ENCODE assay signal across 16 cellular contexts in genomic region chr7:29434405-29434804, GRCh38.
"Had no signal": no experiment of that assay in that cellular context is flagged by ENCODE, and none has a peak within 500 bp of the region (broad histone marks: within the 10 kb centered on the region; RNA-seq: fewer than 3 reads in every experiment).

No MANE protein-coding gene starts in this region.

- H3K4me1 Mint-ChIP-seq: naive thymus-derived CD8-positive, alpha-beta T cell had no signal

- H3K4me1 ChIP-seq: foreskin keratinocyte, parathyroid adenoma, right lobe of liver, upper lobe of right lung had no signal

- H3K27ac ChIP-seq: foreskin keratinocyte, neutrophil, parathyroid adenoma, upper lobe of right lung, WERI-Rb-1 had no signal

- H3K27me3 Mint-ChIP-seq: activated naive CD8-positive, alpha-beta T cell had no signal

- H3K4me3 ChIP-seq: right lobe of liver, upper lobe of right lung had no signal

- H3K36me3 ChIP-seq: neutrophil, right lobe of liver, upper lobe of right lung, WERI-Rb-1 had no signal

- H3K9ac ChIP-seq: parathyroid adenoma had no signal

- DNase-seq: activated CD4-positive, alpha-beta T cell treated with anti-CD3 and anti-CD28 coated beads for 1 hour; activated CD4-positive, alpha-beta T cell treated with anti-CD3 and anti-CD28 coated beads, Interleukin-2, amount 50 U/mL, for 4 hours; caudate nucleus; foreskin keratinocyte; hippocampal formation; islet precursor cell; mammary epithelial cell; naive thymus-derived CD8-positive, alpha-beta T cell; right lobe of liver; stimulated activated CD4-positive, alpha-beta T cell treated with anti-CD3 and anti-CD28 coated beads, Interleukin-4, amount 100 ng/mL, for 24 hours; stimulated activated naive CD4-positive, alpha-beta T cell; upper lobe of right lung; WERI-Rb-1 had no signal

- H3K36me3 Mint-ChIP-seq: activated naive CD8-positive, alpha-beta T cell; naive thymus-derived CD8-positive, alpha-beta T cell had no signal

- H3K79me2 ChIP-seq: parathyroid adenoma had no signal

- H2AFZ ChIP-seq: parathyroid adenoma had no signal

- ATAC-seq: foreskin keratinocyte; naive thymus-derived CD8-positive, alpha-beta T cell; upper lobe of right lung had no signal

- H3K9me3 ChIP-seq: neutrophil, upper lobe of right lung had no signal

- H3K27me3 ChIP-seq: foreskin keratinocyte, neutrophil, right lobe of liver, upper lobe of right lung had no signal

- H3K27ac Mint-ChIP-seq: activated naive CD8-positive, alpha-beta T cell; naive thymus-derived CD8-positive, alpha-beta T cell had no signal

- H3K4me3 Mint-ChIP-seq: activated naive CD8-positive, alpha-beta T cell; naive thymus-derived CD8-positive, alpha-beta T cell had no signal

- H3K9me3 Mint-ChIP-seq: naive thymus-derived CD8-positive, alpha-beta T cell had no signal
